Comparison of ENCODE assay signal across 2 cellular contexts in the genomic region with DNA sequence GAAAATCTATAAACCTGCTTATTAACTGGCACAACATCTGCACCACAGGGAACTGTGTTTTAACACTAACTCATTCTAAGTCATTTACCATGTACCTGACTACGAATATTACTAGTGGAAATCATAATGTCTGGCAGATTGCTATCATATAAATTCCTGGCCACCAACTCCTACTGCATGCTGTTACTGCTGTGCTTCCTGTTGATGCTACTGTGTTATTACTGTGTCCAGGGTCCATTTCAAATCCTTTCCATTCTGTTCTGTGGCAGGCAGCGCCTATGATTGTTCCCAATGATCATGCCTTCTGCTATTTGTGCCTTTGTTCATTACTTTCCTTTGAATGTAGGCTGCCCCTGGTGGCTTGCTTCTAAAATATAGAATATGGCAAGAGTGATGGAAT.
TF ChIP-seq lines count a peak whose summit lies in the region.

No MANE protein-coding gene starts in this region.

TF ChIP-seq in SK-N-SH, 30 proteins besides CTCF, POLR2A, EP300 and RAD21 (continued from another document):
- TF ChIP-seq, protein P1, sequence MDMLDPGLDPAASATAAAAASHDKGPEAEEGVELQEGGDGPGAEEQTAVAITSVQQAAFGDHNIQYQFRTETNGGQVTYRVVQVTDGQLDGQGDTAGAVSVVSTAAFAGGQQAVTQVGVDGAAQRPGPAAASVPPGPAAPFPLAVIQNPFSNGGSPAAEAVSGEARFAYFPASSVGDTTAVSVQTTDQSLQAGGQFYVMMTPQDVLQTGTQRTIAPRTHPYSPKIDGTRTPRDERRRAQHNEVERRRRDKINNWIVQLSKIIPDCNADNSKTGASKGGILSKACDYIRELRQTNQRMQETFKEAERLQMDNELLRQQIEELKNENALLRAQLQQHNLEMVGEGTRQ (IDR thresholded peaks at IDR 0.05; ENCODE audit: borderline replicate concordance, low read depth, low read length): no peak
- TF ChIP-seq NRF1 (IDR thresholded peaks at IDR 0.05; ENCODE audit: low read depth, low read length) (no peak), RXRA (IDR thresholded peaks at IDR 0.05; ENCODE audit: borderline replicate concordance, low read depth) (no peak), RCOR1 (IDR thresholded peaks at IDR 0.05; ENCODE audit: low read length) (no peak), MXI1 (IDR thresholded peaks at IDR 0.05; ENCODE audit: low read depth, low read length) (no peak), MEF2A (IDR thresholded peaks at IDR 0.05; ENCODE audit: borderline replicate concordance, low read depth) (no peak), SIN3A (IDR thresholded peaks at IDR 0.05; ENCODE audit: borderline replicate concordance, low read depth, low read length) (no peak), TAF1 (IDR thresholded peaks at IDR 0.05; ENCODE audit: borderline replicate concordance, low read depth, low read length) (no peak), TEAD4 (IDR thresholded peaks at IDR 0.05; ENCODE audit: borderline replicate concordance, insufficient read depth) (no peak), NFIC (IDR thresholded peaks at IDR 0.05; ENCODE audit: borderline replicate concordance) (no peak), FOSL2 (IDR thresholded peaks at IDR 0.05; ENCODE audit: borderline replicate concordance, low read depth) (no peak)
- TF ChIP-seq, protein P2, sequence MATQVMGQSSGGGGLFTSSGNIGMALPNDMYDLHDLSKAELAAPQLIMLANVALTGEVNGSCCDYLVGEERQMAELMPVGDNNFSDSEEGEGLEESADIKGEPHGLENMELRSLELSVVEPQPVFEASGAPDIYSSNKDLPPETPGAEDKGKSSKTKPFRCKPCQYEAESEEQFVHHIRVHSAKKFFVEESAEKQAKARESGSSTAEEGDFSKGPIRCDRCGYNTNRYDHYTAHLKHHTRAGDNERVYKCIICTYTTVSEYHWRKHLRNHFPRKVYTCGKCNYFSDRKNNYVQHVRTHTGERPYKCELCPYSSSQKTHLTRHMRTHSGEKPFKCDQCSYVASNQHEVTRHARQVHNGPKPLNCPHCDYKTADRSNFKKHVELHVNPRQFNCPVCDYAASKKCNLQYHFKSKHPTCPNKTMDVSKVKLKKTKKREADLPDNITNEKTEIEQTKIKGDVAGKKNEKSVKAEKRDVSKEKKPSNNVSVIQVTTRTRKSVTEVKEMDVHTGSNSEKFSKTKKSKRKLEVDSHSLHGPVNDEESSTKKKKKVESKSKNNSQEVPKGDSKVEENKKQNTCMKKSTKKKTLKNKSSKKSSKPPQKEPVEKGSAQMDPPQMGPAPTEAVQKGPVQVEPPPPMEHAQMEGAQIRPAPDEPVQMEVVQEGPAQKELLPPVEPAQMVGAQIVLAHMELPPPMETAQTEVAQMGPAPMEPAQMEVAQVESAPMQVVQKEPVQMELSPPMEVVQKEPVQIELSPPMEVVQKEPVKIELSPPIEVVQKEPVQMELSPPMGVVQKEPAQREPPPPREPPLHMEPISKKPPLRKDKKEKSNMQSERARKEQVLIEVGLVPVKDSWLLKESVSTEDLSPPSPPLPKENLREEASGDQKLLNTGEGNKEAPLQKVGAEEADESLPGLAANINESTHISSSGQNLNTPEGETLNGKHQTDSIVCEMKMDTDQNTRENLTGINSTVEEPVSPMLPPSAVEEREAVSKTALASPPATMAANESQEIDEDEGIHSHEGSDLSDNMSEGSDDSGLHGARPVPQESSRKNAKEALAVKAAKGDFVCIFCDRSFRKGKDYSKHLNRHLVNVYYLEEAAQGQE (IDR thresholded peaks at IDR 0.05; ENCODE audit: low read depth, low read length): no peak

TF ChIP-seq in SK-N-SH treated with all-trans-retinoic acid at 6 μM for 48 hours, 23 proteins besides CTCF, POLR2A, EP300 and RAD21 (continued from another document):
- TF ChIP-seq, protein P3, sequence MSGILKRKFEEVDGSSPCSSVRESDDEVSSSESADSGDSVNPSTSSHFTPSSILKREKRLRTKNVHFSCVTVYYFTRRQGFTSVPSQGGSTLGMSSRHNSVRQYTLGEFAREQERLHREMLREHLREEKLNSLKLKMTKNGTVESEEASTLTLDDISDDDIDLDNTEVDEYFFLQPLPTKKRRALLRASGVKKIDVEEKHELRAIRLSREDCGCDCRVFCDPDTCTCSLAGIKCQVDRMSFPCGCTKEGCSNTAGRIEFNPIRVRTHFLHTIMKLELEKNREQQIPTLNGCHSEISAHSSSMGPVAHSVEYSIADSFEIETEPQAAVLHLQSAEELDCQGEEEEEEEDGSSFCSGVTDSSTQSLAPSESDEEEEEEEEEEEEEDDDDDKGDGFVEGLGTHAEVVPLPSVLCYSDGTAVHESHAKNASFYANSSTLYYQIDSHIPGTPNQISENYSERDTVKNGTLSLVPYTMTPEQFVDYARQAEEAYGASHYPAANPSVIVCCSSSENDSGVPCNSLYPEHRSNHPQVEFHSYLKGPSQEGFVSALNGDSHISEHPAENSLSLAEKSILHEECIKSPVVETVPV (CRISPR knock-in tag; IDR thresholded peaks at IDR 0.05): no peak
TF ChIP-seq in SK-N-SH treated with all-trans-retinoic acid at 6 μM for 48 hours: peak in this region for 0.
